Comparison of ENCODE assay signal across 10 cellular contexts in genomic region chr16:3564889-3565141, GRCh38. TPM values are rescaled to one million over a fixed set of nuclear protein-coding genes. Genes with fewer than 3 reads are reported as not detected.
"Had no signal": no experiment of that assay in that cellular context is flagged by ENCODE, and none has a peak within 500 bp of the region (broad histone marks: within the 10 kb centered on the region; RNA-seq: fewer than 3 reads in every experiment).

No MANE protein-coding gene starts in this region.

- H3K9ac ChIP-seq: GM23248 had no signal

- H3K9me3 Mint-ChIP-seq: IgD-negative memory B cell had no signal

- ATAC-seq: HCT116 had no signal

- H3K27ac Mint-ChIP-seq: HFFc6 had no signal

- DNase-seq: GM23248, GOT3, HFFc6, KBM-7 had no signal

- H3K36me3 ChIP-seq: HAP-1 had no signal

- H2AFZ ChIP-seq: GM23248 had no signal

- H3K4me3 ChIP-seq: GM23248, HAP-1 had no signal

- H3K27me3 Mint-ChIP-seq: IgD-negative memory B cell had no signal

- FAIRE-seq: HTR-8/SVneo had no signal

- H3K4me1 ChIP-seq: HAP-1 had no signal

- H3K27ac ChIP-seq: GM23248 had no signal

- H3K4me3 Mint-ChIP-seq: HFFc6, IgD-negative memory B cell had no signal

RNA-seq across cellular contexts. Expression of gene NLRC3, which starts 12.4 kb away (rescaled TPM):
- total RNA-seq: GM23248, H4, HFFc6, HT-29 had no signal
